ENCODE assay signal across 1 cellular context in genomic region chr3:58324675-58325390, GRCh38.
TF ChIP-seq lines count a peak whose summit lies in the region.

No MANE protein-coding gene starts in this region.

TF ChIP-seq in liver, 16 proteins besides CTCF, POLR2A, EP300 and RAD21 (continued from another document):
- TF ChIP-seq TAF1 (conservative IDR thresholded peaks at IDR 0.05) (no peak), ZBTB33 (IDR thresholded peaks at IDR 0.05) (no peak), MAX (IDR thresholded peaks at IDR 0.05) (no peak), HNF4A (conservative IDR thresholded peaks at IDR 0.05) (no peak), SP1 (IDR thresholded peaks at IDR 0.05) (no peak), EGR1 (IDR thresholded peaks at IDR 0.05; ENCODE audit: low read depth in 2 of 2) (no peak), RXRA (IDR thresholded peaks at IDR 0.05) (no peak), FOXA1 (IDR thresholded peaks at IDR 0.05) (no peak), REST (IDR thresholded peaks at IDR 0.05) (no peak), YY1 (IDR thresholded peaks at IDR 0.05) (no peak), GABPA (IDR thresholded peaks at IDR 0.05 in 1 of 2, conservative IDR thresholded peaks at IDR 0.05 in 1 of 2) (no peak), HNF4G (IDR thresholded peaks at IDR 0.05) (no peak), FOXA2 (IDR thresholded peaks at IDR 0.05) (no peak)
